Comparison of ENCODE assay signal across 12 cellular contexts in genomic region chr9:118643118-118643517, GRCh38.
DNase-seq lines count a peak whose midpoint lies in the region; ATAC-seq and TF ChIP-seq lines count a peak whose summit lies in the region.
"Had no signal": no experiment of that assay in that cellular context is flagged by ENCODE, and none has a peak within 500 bp of the region (broad histone marks: within the 10 kb centered on the region; RNA-seq: fewer than 3 reads in every experiment).

No MANE protein-coding gene starts in this region.

- no peak for TF ChIP-seq CTCF in esophagus muscularis mucosa (IDR thresholded peaks at IDR 0.05)

- H3K4me1 ChIP-seq in esophagus muscularis mucosa, result no peaks in the 10 kb centered on the region
- H3K4me1 ChIP-seq: Caco-2 had no signal

- no peak for TF ChIP-seq POLR2A in esophagus muscularis mucosa (IDR thresholded peaks at IDR 0.05; ENCODE audit: low read depth)

- TF ChIP-seq EP300 in esophagus muscularis mucosa (IDR thresholded peaks at IDR 0.05), result no peak

- intact Hi-C loops in left cardiac atrium (cut with DNase I), result no loop called here
- intact Hi-C loops in esophagus muscularis mucosa (cut with DNase I), result no loop called here

- H3K27ac ChIP-seq in esophagus muscularis mucosa (replicated peaks in 1 of 4), result no peak overlapping the region

- H3K27me3 ChIP-seq in esophagus muscularis mucosa, result peaks cover 0 to 2% (median 0%) of the 10 kb centered on the region in 4 donors

- no peaks in the 10 kb centered on the region for H3K36me3 ChIP-seq in esophagus muscularis mucosa

- peak; percentile 93 for DNase-seq in HK-2 (ENCODE audit: unreplicated experiment)
- DNase-seq in T1000 (lab: John Stamatoyannopoulos, UW), result peak; percentile 72
- peak; percentile 56 for DNase-seq in iPS DF 4.7 (ENCODE audit: extremely low read depth, low spot score)
- DNase-seq in renal cortical epithelial cell (ENCODE audit: low read depth), result peak; percentile 99
- no peak for DNase-seq in left cardiac atrium
- no peak for DNase-seq in dedifferentiated amniotic fluid mesenchymal stem cell (ENCODE audit: extremely low spot score)
- DNase-seq in esophagus muscularis mucosa (ENCODE audit: extremely low spot score), result no peak
- DNase-seq: activated T-cell treated with anti-CD3 and anti-CD28 coated beads, Interleukin-2, amount 50 U/mL, for 72 hours; NCI-H2029 treated with DMSO at 0.1 percent for 48 hours had no signal

- WGBS in esophagus muscularis mucosa, result 41% methylated on average over 2 of the region's 2 CpGs

- peaks cover 0 to 29% (median 27%) of the 10 kb centered on the region in 4 donors for H3K9me3 ChIP-seq in esophagus muscularis mucosa
- H3K9me3 ChIP-seq: Caco-2 had no signal

- no peak overlapping the region for H3K4me3 ChIP-seq in esophagus muscularis mucosa

- ATAC-seq in GM18868 (IDR thresholded peaks at IDR 0.05; ENCODE audit: unreplicated experiment), result no peak
- no peak for ATAC-seq in left cardiac atrium
- ATAC-seq: activated T-cell treated with anti-CD3 and anti-CD28 coated beads, Interleukin-2, amount 50 U/mL, for 72 hours; sciatic nerve had no signal

Comparison
In these comparisons a context has a peak if more than half of its experiments do, and no peak if none do; other contexts are left out.
1. DNase-seq: peak in HK-2 (single experiment), T1000 (single experiment), iPS DF 4.7 (single experiment) and renal cortical epithelial cell (single experiment); none in left cardiac atrium (single experiment), dedifferentiated amniotic fluid mesenchymal stem cell (single experiment) and esophagus muscularis mucosa (single experiment).